ENCODE assay signal across 25 cellular contexts in the genomic region with DNA sequence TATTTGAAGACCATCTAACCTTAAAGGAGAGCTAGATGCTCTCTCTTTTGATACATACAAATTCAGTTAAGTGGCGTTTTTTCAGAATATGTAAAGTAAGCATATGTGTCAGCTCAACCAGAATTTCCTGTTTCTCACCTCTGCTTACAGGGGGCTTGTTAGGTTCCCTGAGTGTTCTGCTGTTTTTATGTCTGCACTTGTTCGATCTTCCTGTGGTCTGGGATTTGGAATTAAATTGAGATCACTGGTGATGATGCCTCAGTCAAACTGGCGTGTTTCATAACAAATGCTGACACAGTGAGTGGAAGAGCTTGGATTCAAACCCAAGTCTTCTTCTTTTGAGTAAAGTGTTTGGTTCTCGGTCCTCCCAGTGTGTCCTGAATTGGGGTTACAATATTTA.
DNase-seq lines count a peak whose midpoint lies in the region; ATAC-seq, FAIRE-seq and TF ChIP-seq lines count a peak whose summit lies in the region.
"Had no signal": no experiment of that assay in that cellular context is flagged by ENCODE, and none has a peak within 500 bp of the region (broad histone marks: within the 10 kb centered on the region; RNA-seq: fewer than 3 reads in every experiment).

No MANE protein-coding gene starts in this region.

- H3K4me1 ChIP-seq in foreskin keratinocyte: peaks cover 18% of the 10 kb centered on the region
- H3K4me1 ChIP-seq: A549, BE2C had no signal

- no peak overlapping the region for H3K4me3 ChIP-seq in bronchial epithelial cell (ENCODE audit: low read depth, low read length)
- no peak overlapping the region for H3K4me3 ChIP-seq in foreskin fibroblast (ENCODE audit: low read depth in 1 of 2, low read length in 2 of 2)
- H3K4me3 ChIP-seq: A549; BLaER1 treated with 17β-estradiol and CSF1 and Interleukin-3, amounts not matched to agents 10 nM and 100 nM; GM23248 had no signal

- DNase-seq in NCI-H748 (lab: John Stamatoyannopoulos, UW; ENCODE audit: unreplicated experiment) (peak; percentile 9), NCI-H748 treated with DMSO at 0.1 percent for 48 hours (lab: John Stamatoyannopoulos, UW) (no peak), bronchial epithelial cell (ENCODE audit: low read depth) (peak; percentile 85), foreskin keratinocyte (peak; percentile 55 to 74), foreskin fibroblast (no peak)
- DNase-seq: 8988T; ACHN; AML-193; BE2C; CD4-positive, alpha-beta T cell; CD8-positive, alpha-beta memory T cell; DMS 273 treated with DMSO at 0.1 percent for 48 hours; EL; GF-D8; GM23248; H7; HCEC 1CT had no signal

- H3K27ac ChIP-seq in foreskin keratinocyte: no peak overlapping the region
- H3K27ac ChIP-seq: A549; BLaER1 treated with 17β-estradiol and CSF1 and Interleukin-3, amounts not matched to agents 10 nM and 100 nM; GM23248 had no signal

- FAIRE-seq in bronchial epithelial cell (lab: Jason Lieb, UNC): no peak
- FAIRE-seq: A549, D721Med, GM12891, GM18507, H1 had no signal

- ATAC-seq in foreskin keratinocyte (no peak), GM19328 (IDR thresholded peaks at IDR 0.05; ENCODE audit: unreplicated experiment) (no peak), GM21526 (IDR thresholded peaks at IDR 0.05; ENCODE audit: low FRiP score, unreplicated experiment) (no peak)
- ATAC-seq: A549 had no signal

- no peaks in the 10 kb centered on the region for H3K36me3 ChIP-seq in bronchial epithelial cell (ENCODE audit: control insufficient read depth, insufficient read depth, low read length)
- H3K36me3 ChIP-seq: BE2C; BLaER1 treated with 17β-estradiol and CSF1 and Interleukin-3, amounts not matched to agents 10 nM and 100 nM had no signal

- H3K27me3 ChIP-seq in bronchial epithelial cell (ENCODE audit: control insufficient read depth, insufficient read depth, low read length): no peaks in the 10 kb centered on the region
- no peaks in the 10 kb centered on the region for H3K27me3 ChIP-seq in foreskin keratinocyte
- H3K27me3 ChIP-seq: BE2C; BLaER1 treated with 17β-estradiol and CSF1 and Interleukin-3, amounts not matched to agents 10 nM and 100 nM had no signal

- TF ChIP-seq CTCF in bronchial epithelial cell (IDR thresholded peaks at IDR 0.05; ENCODE audit: insufficient read depth, low read length, severe bottlenecking): no peak
- TF ChIP-seq CTCF in foreskin keratinocyte (conservative IDR thresholded peaks at IDR 0.05): no peak
- TF ChIP-seq CTCF in foreskin fibroblast (IDR thresholded peaks at IDR 0.05; ENCODE audit: low read depth, low read length): no peak

Comparison
In these comparisons a context has a peak if more than half of its experiments do, and no peak if none do; other contexts are left out.
1. DNase-seq: peak in NCI-H748 (single experiment), bronchial epithelial cell (single experiment) and foreskin keratinocyte (2 of 2); none in NCI-H748 treated with DMSO at 0.1 percent for 48 hours (single experiment) and foreskin fibroblast (0 of 2).